Comparison of ENCODE assay signal across 8 cellular contexts in the genomic region with DNA sequence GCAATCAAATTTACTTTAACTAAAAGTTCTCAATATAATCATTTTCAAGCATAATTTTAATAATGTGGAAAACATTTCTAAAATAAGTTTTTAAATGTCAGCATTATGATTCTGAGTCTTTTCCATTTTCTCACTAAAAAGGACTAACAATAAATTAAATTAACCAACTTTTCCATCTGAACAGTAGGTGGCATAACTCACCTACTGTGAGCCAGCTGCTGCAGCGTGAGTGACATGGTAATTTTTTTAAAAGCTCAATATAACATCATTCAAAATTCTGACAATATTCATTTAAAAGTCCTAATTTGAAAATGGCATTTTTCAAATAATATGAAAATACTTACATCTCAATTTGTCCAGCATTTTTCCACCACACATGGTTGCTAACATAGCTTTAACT.
DNase-seq lines count a peak whose midpoint lies in the region; ATAC-seq and TF ChIP-seq lines count a peak whose summit lies in the region.

No MANE protein-coding gene starts in this region.

- 8 to 9% methylated on average over 1 of the region's 1 CpG for WGBS in heart right ventricle, 2 donors
- 6% methylated on average over 1 of the region's 1 CpG for WGBS in right cardiac atrium

- no peak overlapping the region for H3K4me3 Mint-ChIP-seq in activated T-helper 1 cell treated with anti-CD3 and anti-CD28 coated beads, Interleukin-12 subunit alpha, Interleukin-12 subunit beta, Interleukin-2, Interleukin-4 antibody, amounts not matched to agents 30 ng/mL and 10 ng/mL and 1 ng/mL, durations not matched to agents 14 hours and 24 hours and 36 hours

- intact Hi-C loops in heart right ventricle (cut with DNase I) (loop anchor here in 9 of 10 donors (1.0 to 10.0 kb wide), 7 partner anchors 50 to 95 kb away; no protein-coding TSS in a partner anchor), right cardiac atrium (cut with DNase I) (loop anchor here in 2 of 4 donors (5.0 to 10.0 kb wide), 2 partner anchors 55 to 58 kb away; no protein-coding TSS in a partner anchor)
- intact Hi-C loops in activated T-helper 1 cell treated with anti-CD3 and anti-CD28 coated beads, Interleukin-12 subunit alpha, Interleukin-12 subunit beta, Interleukin-2, Interleukin-4 antibody, amounts not matched to agents 30 ng/mL and 10 ng/mL and 1 ng/mL, durations not matched to agents 14 hours and 24 hours and 36 hours (cut with micrococcal nuclease): loop anchor here (1.0 to 2.0 kb wide), 6 partner anchors 57 to 538 kb away; no protein-coding TSS in a partner anchor

- no peaks in the 10 kb centered on the region for H3K36me3 Mint-ChIP-seq in activated T-helper 1 cell treated with anti-CD3 and anti-CD28 coated beads, Interleukin-12 subunit alpha, Interleukin-12 subunit beta, Interleukin-2, Interleukin-4 antibody, amounts not matched to agents 30 ng/mL and 10 ng/mL and 1 ng/mL, durations not matched to agents 14 hours and 24 hours and 36 hours (ENCODE audit: low read depth)

- H3K36me3 ChIP-seq in heart right ventricle: no peaks in the 10 kb centered on the region

- H3K27me3 ChIP-seq in heart right ventricle (no peaks in the 10 kb centered on the region), right cardiac atrium (ENCODE audit: control insufficient read depth, insufficient read depth) (no peaks in the 10 kb centered on the region)

- ATAC-seq in heart right ventricle (peak in 1 of 8 donors; percentile 49), right cardiac atrium (no peak), GM18867 (IDR thresholded peaks at IDR 0.05; ENCODE audit: unreplicated experiment) (no peak)

- no peak overlapping the region for H3K27ac Mint-ChIP-seq in activated T-helper 1 cell treated with anti-CD3 and anti-CD28 coated beads, Interleukin-12 subunit alpha, Interleukin-12 subunit beta, Interleukin-2, Interleukin-4 antibody, amounts not matched to agents 30 ng/mL and 10 ng/mL and 1 ng/mL, durations not matched to agents 14 hours and 24 hours and 36 hours

- TF ChIP-seq CTCF in heart right ventricle (IDR thresholded peaks at IDR 0.05): peak; percentile 22 to 80 (median 69)

- peaks cover 24% of the 10 kb centered on the region for H3K4me1 Mint-ChIP-seq in activated T-helper 1 cell treated with anti-CD3 and anti-CD28 coated beads, Interleukin-12 subunit alpha, Interleukin-12 subunit beta, Interleukin-2, Interleukin-4 antibody, amounts not matched to agents 30 ng/mL and 10 ng/mL and 1 ng/mL, durations not matched to agents 14 hours and 24 hours and 36 hours (ENCODE audit: low read depth)

- DNase-seq in heart right ventricle (no peak), right cardiac atrium (no peak), NCI-H2171 (lab: John Stamatoyannopoulos, UW) (peak; percentile 19), midbrain (lab: John Stamatoyannopoulos, UW) (peak; percentile 50), NCI-H774 (lab: John Stamatoyannopoulos, UW) (no peak)
- DNase-seq in central memory CD4-positive, alpha-beta T cell: peak; percentile 21
- no peak for DNase-seq in activated T-helper 1 cell treated with anti-CD3 and anti-CD28 coated beads, Interleukin-12 subunit alpha, Interleukin-12 subunit beta, Interleukin-2, Interleukin-4 antibody, amounts not matched to agents 30 ng/mL and 10 ng/mL and 1 ng/mL, durations not matched to agents 14 hours and 24 hours and 36 hours (ENCODE audit: low spot score)

- H3K27me3 Mint-ChIP-seq in activated T-helper 1 cell treated with anti-CD3 and anti-CD28 coated beads, Interleukin-12 subunit alpha, Interleukin-12 subunit beta, Interleukin-2, Interleukin-4 antibody, amounts not matched to agents 30 ng/mL and 10 ng/mL and 1 ng/mL, durations not matched to agents 14 hours and 24 hours and 36 hours (ENCODE audit: insufficient read depth): no peaks in the 10 kb centered on the region

- no peak overlapping the region for H3K4me3 ChIP-seq in heart right ventricle
- no peak overlapping the region for H3K4me3 ChIP-seq in right cardiac atrium (ENCODE audit: low read length)

- H3K9me3 ChIP-seq in heart right ventricle (no peaks in the 10 kb centered on the region), right cardiac atrium (ENCODE audit: control insufficient read depth, low read length) (no peaks in the 10 kb centered on the region)

- no peaks in the 10 kb centered on the region for H3K9me3 Mint-ChIP-seq in activated T-helper 1 cell treated with anti-CD3 and anti-CD28 coated beads, Interleukin-12 subunit alpha, Interleukin-12 subunit beta, Interleukin-2, Interleukin-4 antibody, amounts not matched to agents 30 ng/mL and 10 ng/mL and 1 ng/mL, durations not matched to agents 14 hours and 24 hours and 36 hours

- no peaks in the 10 kb centered on the region for H3K4me1 ChIP-seq in heart right ventricle
- H3K4me1 ChIP-seq in right cardiac atrium (ENCODE audit: control insufficient read depth, insufficient read depth, low read length): no peaks in the 10 kb centered on the region

- H3K27ac ChIP-seq in heart right ventricle (no peak overlapping the region), right cardiac atrium (ENCODE audit: low read length) (no peak overlapping the region)

Comparison
In these comparisons a context has a peak if more than half of its experiments do, and no peak if none do; other contexts are left out.
1. DNase-seq: peak in NCI-H2171 (single experiment), central memory CD4-positive, alpha-beta T cell (single experiment) and midbrain (single experiment); none in heart right ventricle (0 of 2), right cardiac atrium (0 of 3), NCI-H774 (single experiment) and activated T-helper 1 cell treated with anti-CD3 and anti-CD28 coated beads, Interleukin-12 subunit alpha, Interleukin-12 subunit beta, Interleukin-2, Interleukin-4 antibody, amounts not matched to agents 30 ng/mL and 10 ng/mL and 1 ng/mL, durations not matched to agents 14 hours and 24 hours and 36 hours (single experiment).